Comparison of ENCODE assay signal across 8 cellular contexts in the genomic region with DNA sequence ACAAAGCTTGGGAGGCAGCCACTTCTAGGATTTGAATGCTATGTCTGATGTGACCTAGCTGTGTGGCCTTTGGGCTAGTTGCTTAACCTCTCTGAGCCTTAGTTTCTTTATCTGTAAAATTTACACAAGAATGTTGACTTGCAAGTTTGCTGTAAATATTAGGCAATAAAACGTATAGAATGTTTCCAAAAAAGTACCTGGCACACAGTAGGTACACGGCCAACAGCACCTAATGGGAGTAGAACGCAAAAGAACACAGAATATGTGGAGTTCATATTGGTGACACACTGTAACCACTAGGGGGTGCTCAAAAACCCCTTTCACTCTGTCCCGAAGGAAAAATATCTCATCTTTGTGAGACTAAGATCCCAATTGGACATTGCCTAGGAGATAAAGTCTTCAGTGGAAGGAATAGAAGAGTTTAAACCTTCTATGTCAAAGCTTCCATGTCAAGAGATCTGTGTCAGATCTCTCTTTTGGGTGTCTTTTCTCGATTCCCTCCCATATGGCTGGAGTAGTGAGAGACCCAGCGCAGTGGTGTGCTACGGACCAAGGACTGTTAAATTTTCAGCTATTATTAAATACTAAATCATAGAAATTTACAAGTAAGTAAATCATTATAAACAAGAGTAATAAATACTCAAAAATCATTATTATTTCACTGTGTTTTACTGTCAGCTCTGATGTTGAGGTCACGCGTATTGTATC.
DNase-seq lines count a peak whose midpoint lies in the region; ATAC-seq and TF ChIP-seq lines count a peak whose summit lies in the region.

No MANE protein-coding gene starts in this region.

- peak; percentile 53 for ATAC-seq in GM18498 (IDR thresholded peaks at IDR 0.05; ENCODE audit: unreplicated experiment)
- ATAC-seq in effector memory CD8-positive, alpha-beta T cell (replicated peaks) = no peak

- intact Hi-C loops in CD14-positive monocyte (cut with micrococcal nuclease) = no loop called here

- no peaks in the 10 kb centered on the region for H3K9me3 Mint-ChIP-seq in CD14-positive monocyte
- no peaks in the 10 kb centered on the region for H3K9me3 Mint-ChIP-seq in effector memory CD8-positive, alpha-beta T cell
- H3K9me3 Mint-ChIP-seq in osteocyte (ENCODE audit: unreplicated experiment) = no peaks in the 10 kb centered on the region

- DNase-seq in CD14-positive monocyte (ENCODE audit: low spot score) (no peak), NCI-H345 (lab: John Stamatoyannopoulos, UW) (peak; percentile 3), osteocyte (ENCODE audit: extremely low spot score, unreplicated experiment) (no peak), UCSD-AML1 (lab: John Stamatoyannopoulos, UW; ENCODE audit: unreplicated experiment) (no peak), middle frontal gyrus (ENCODE audit: extremely low spot score, low spot score) (no peak)
- peak in 2 of 3 experiments; percentile 1 to 2 for DNase-seq in effector memory CD8-positive, alpha-beta T cell
- no peak for DNase-seq in activated naive CD4-positive, alpha-beta T cell treated with Interleukin-2 at 50 U/mL for 16 hours

- peak; percentile 81 for TF ChIP-seq CTCF in CD14-positive monocyte (IDR thresholded peaks at IDR 0.05)
- peak; percentile 70 for TF ChIP-seq CTCF in osteocyte (IDR thresholded peaks at IDR 0.05)

- H3K27me3 Mint-ChIP-seq in CD14-positive monocyte (ENCODE audit: low read depth in 3 of 3) = peaks cover 1 to 3% (median 2%) of the 10 kb centered on the region in 3 donors
- H3K27me3 Mint-ChIP-seq in effector memory CD8-positive, alpha-beta T cell = peaks cover 36 to 45% of the 10 kb centered on the region in 2 donors
- peaks cover 32% of the 10 kb centered on the region for H3K27me3 Mint-ChIP-seq in osteocyte (ENCODE audit: unreplicated experiment)

- H3K4me3 Mint-ChIP-seq in CD14-positive monocyte (no peak overlapping the region), osteocyte (ENCODE audit: unreplicated experiment) (no peak overlapping the region)
- no peak overlapping the region for H3K4me3 Mint-ChIP-seq in effector memory CD8-positive, alpha-beta T cell

- H3K4me1 Mint-ChIP-seq in CD14-positive monocyte = no peaks in the 10 kb centered on the region
- H3K4me1 Mint-ChIP-seq in effector memory CD8-positive, alpha-beta T cell (ENCODE audit: low read depth in 2 of 2) = no peaks in the 10 kb centered on the region
- H3K4me1 Mint-ChIP-seq in osteocyte (ENCODE audit: unreplicated experiment) = no peaks in the 10 kb centered on the region

- H3K36me3 Mint-ChIP-seq in CD14-positive monocyte (no peaks in the 10 kb centered on the region), osteocyte (ENCODE audit: unreplicated experiment) (no peaks in the 10 kb centered on the region)
- no peaks in the 10 kb centered on the region for H3K36me3 Mint-ChIP-seq in effector memory CD8-positive, alpha-beta T cell (ENCODE audit: insufficient read depth)

- H3K27ac Mint-ChIP-seq in CD14-positive monocyte = no peak overlapping the region
- no peak overlapping the region for H3K27ac Mint-ChIP-seq in effector memory CD8-positive, alpha-beta T cell
- H3K27ac Mint-ChIP-seq in osteocyte (ENCODE audit: unreplicated experiment) = no peak overlapping the region

Comparison
In these comparisons a context has a peak if more than half of its experiments do, and no peak if none do; other contexts are left out.
1. DNase-seq: peak in NCI-H345 (single experiment) and effector memory CD8-positive, alpha-beta T cell (2 of 3); none in CD14-positive monocyte (single experiment), osteocyte (single experiment), UCSD-AML1 (single experiment), middle frontal gyrus (single experiment) and activated naive CD4-positive, alpha-beta T cell treated with Interleukin-2 at 50 U/mL for 16 hours (single experiment).